Comparison of ENCODE assay signal across 1 cellular context in genomic region chr3:193894121-193894863, GRCh38.
TF ChIP-seq lines count a peak whose summit lies in the region.

No MANE protein-coding gene starts in this region.

TF ChIP-seq in K562, 482 proteins besides CTCF, POLR2A, EP300 and RAD21 (continued from another document):
- TF ChIP-seq, protein P1, sequence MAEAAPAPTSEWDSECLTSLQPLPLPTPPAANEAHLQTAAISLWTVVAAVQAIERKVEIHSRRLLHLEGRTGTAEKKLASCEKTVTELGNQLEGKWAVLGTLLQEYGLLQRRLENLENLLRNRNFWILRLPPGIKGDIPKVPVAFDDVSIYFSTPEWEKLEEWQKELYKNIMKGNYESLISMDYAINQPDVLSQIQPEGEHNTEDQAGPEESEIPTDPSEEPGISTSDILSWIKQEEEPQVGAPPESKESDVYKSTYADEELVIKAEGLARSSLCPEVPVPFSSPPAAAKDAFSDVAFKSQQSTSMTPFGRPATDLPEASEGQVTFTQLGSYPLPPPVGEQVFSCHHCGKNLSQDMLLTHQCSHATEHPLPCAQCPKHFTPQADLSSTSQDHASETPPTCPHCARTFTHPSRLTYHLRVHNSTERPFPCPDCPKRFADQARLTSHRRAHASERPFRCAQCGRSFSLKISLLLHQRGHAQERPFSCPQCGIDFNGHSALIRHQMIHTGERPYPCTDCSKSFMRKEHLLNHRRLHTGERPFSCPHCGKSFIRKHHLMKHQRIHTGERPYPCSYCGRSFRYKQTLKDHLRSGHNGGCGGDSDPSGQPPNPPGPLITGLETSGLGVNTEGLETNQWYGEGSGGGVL (CRISPR knock-in tag; IDR thresholded peaks at IDR 0.05) = no peak
- no peak for TF ChIP-seq ZSCAN29 (IDR thresholded peaks at IDR 0.05)
